15 cellular contexts compared by ENCODE assay signal in genomic region chr1:179888071-179888470, GRCh38. TPM values are rescaled to one million over a fixed set of nuclear protein-coding genes. Genes with fewer than 3 reads are reported as not detected.
DNase-seq lines count a peak whose midpoint lies in the region; ATAC-seq and TF ChIP-seq lines count a peak whose summit lies in the region.
"Had no signal": no experiment of that assay in that cellular context is flagged by ENCODE, and none has a peak within 500 bp of the region (broad histone marks: within the 10 kb centered on the region; RNA-seq: fewer than 3 reads in every experiment).

No MANE protein-coding gene starts in this region.

- intact Hi-C loops in sciatic nerve (cut with DNase I), result no loop called here

- ATAC-seq in CD4-positive, CD25-positive, alpha-beta regulatory T cell (ENCODE audit: low read depth in 2 of 2), result no peak
- peak; percentile 60 for ATAC-seq in memory B cell (ENCODE audit: low read depth)
- ATAC-seq in sciatic nerve, result no peak

- H3K4me1 ChIP-seq in CD4-positive, CD25-positive, alpha-beta regulatory T cell (ENCODE audit: control insufficient read depth, insufficient read depth, low read length, poor library complexity, severe bottlenecking), result peaks cover 38% of the 10 kb centered on the region

- H3K27me3 ChIP-seq in CD4-positive, CD25-positive, alpha-beta regulatory T cell (ENCODE audit: control insufficient read depth, insufficient read depth, low read length), result no peaks in the 10 kb centered on the region
- H3K27me3 ChIP-seq in HL-60 (ENCODE audit: insufficient read depth, poor library complexity, severe bottlenecking), result no peaks in the 10 kb centered on the region
- H3K27me3 ChIP-seq: brain microvascular endothelial cell, hepatocyte, ovary had no signal

- peak overlapping the region; percentile 12 for H3K4me3 ChIP-seq in CD4-positive, CD25-positive, alpha-beta regulatory T cell (ENCODE audit: low read depth, low read length)
- H3K4me3 ChIP-seq in HL-60 (replicated peaks; ENCODE audit: insufficient read depth, low read length), result no peak overlapping the region
- H3K4me3 ChIP-seq: hepatocyte, ovary had no signal

- no peaks in the 10 kb centered on the region for H3K9me3 Mint-ChIP-seq in CD4-positive, CD25-positive, alpha-beta regulatory T cell
- no peaks in the 10 kb centered on the region for H3K9me3 Mint-ChIP-seq in memory B cell
- H3K9me3 Mint-ChIP-seq: HFFc6 had no signal

- H3K36me3 Mint-ChIP-seq in CD4-positive, CD25-positive, alpha-beta regulatory T cell, result peaks cover 19% of the 10 kb centered on the region
- peaks cover 6% of the 10 kb centered on the region for H3K36me3 Mint-ChIP-seq in memory B cell

- TF ChIP-seq CTCF in HL-60 (IDR thresholded peaks at IDR 0.05; ENCODE audit: insufficient read depth, low read length), result no peak

- no peak overlapping the region for H3K27ac Mint-ChIP-seq in CD4-positive, CD25-positive, alpha-beta regulatory T cell
- peak overlapping the region; percentile 84 for H3K27ac Mint-ChIP-seq in memory B cell
- H3K27ac Mint-ChIP-seq: HFFc6 had no signal

- peaks cover 62% of the 10 kb centered on the region for H3K36me3 ChIP-seq in CD4-positive, CD25-positive, alpha-beta regulatory T cell (ENCODE audit: control insufficient read depth, insufficient read depth, low read length)
- H3K36me3 ChIP-seq: ovary had no signal

- no peak overlapping the region for H3K27ac ChIP-seq in CD4-positive, CD25-positive, alpha-beta regulatory T cell (ENCODE audit: insufficient read depth, low read length, poor library complexity, severe bottlenecking)
- H3K27ac ChIP-seq in HL-60 (replicated peaks), result peak overlapping the region; percentile 5; the same call in 1 of the 2 replicates
- H3K27ac ChIP-seq: brain microvascular endothelial cell, hepatocyte, ovary had no signal

- H3K4me1 Mint-ChIP-seq in CD4-positive, CD25-positive, alpha-beta regulatory T cell, result peaks cover 37 to 63% (median 42%) of the 10 kb centered on the region in 4 donors
- H3K4me1 Mint-ChIP-seq in memory B cell, result peaks cover 19% of the 10 kb centered on the region

- H3K4me3 Mint-ChIP-seq in CD4-positive, CD25-positive, alpha-beta regulatory T cell, result peak overlapping the region in 3 of 4 donors; percentile 3 to 48 (median 15)
- H3K4me3 Mint-ChIP-seq in memory B cell, result peak overlapping the region; percentile 79
- H3K4me3 Mint-ChIP-seq: HFFc6 had no signal

- no peaks in the 10 kb centered on the region for H3K9me3 ChIP-seq in CD4-positive, CD25-positive, alpha-beta regulatory T cell (ENCODE audit: control insufficient read depth in 2 of 2, low read length in 2 of 2)
- H3K9me3 ChIP-seq: ovary had no signal

- no peaks in the 10 kb centered on the region for H3K27me3 Mint-ChIP-seq in CD4-positive, CD25-positive, alpha-beta regulatory T cell
- H3K27me3 Mint-ChIP-seq in memory B cell, result no peaks in the 10 kb centered on the region

- no peak for DNase-seq in CD4-positive, CD25-positive, alpha-beta regulatory T cell
- no peak for DNase-seq in HL-60 (ENCODE audit: low read depth in 1 of 2, low spot score in 1 of 2)
- peak; percentile 33 for DNase-seq in SKM-1 treated with dmso at 0.1 percent for 144 hours (lab: John Stamatoyannopoulos, UW; ENCODE audit: unreplicated experiment)
- DNase-seq in memory B cell (ENCODE audit: low spot score in 2 of 2), result peak in 1 of 2 donors; percentile 5
- DNase-seq in COLO829 (ENCODE audit: low spot score), result no peak
- DNase-seq in sciatic nerve (ENCODE audit: low spot score), result no peak
- no peak for DNase-seq in GDM1 (lab: John Stamatoyannopoulos, UW)
- DNase-seq: activated gamma-delta T cell treated with Interleukin-2 at 50 U/mL for 16 hours; brain microvascular endothelial cell; HFFc6; NCI-H510A; ovary; stimulated activated naive CD4-positive, alpha-beta T cell treated with Interleukin-2 at 50 U/mL for 16 hours; T-helper 9 cell had no signal

RNA-seq across cellular contexts. Expression of gene TOR1AIP1, which starts 6.0 kb away (rescaled TPM):
- 90.6 TPM for total RNA-seq in CD4-positive, CD25-positive, alpha-beta regulatory T cell
- 10 to 100 TPM; 70.3 to 94.6 (median 86.0) TPM for polyA plus RNA-seq in CD4-positive, CD25-positive, alpha-beta regulatory T cell
- total RNA-seq in sciatic nerve, result 60.7 TPM

RNA-seq across cellular contexts. Expression of gene TOR1AIP2, which starts 10.5 kb away (rescaled TPM):
- total RNA-seq in CD4-positive, CD25-positive, alpha-beta regulatory T cell, result 81.0 TPM
- 10 to 100 TPM in 3 of 4 donors, 1 to 10 TPM in 1; 8.1 to 16.5 (median 12.2) TPM for polyA plus RNA-seq in CD4-positive, CD25-positive, alpha-beta regulatory T cell
- total RNA-seq in sciatic nerve, result 69.0 TPM
